In the genomic region with DNA sequence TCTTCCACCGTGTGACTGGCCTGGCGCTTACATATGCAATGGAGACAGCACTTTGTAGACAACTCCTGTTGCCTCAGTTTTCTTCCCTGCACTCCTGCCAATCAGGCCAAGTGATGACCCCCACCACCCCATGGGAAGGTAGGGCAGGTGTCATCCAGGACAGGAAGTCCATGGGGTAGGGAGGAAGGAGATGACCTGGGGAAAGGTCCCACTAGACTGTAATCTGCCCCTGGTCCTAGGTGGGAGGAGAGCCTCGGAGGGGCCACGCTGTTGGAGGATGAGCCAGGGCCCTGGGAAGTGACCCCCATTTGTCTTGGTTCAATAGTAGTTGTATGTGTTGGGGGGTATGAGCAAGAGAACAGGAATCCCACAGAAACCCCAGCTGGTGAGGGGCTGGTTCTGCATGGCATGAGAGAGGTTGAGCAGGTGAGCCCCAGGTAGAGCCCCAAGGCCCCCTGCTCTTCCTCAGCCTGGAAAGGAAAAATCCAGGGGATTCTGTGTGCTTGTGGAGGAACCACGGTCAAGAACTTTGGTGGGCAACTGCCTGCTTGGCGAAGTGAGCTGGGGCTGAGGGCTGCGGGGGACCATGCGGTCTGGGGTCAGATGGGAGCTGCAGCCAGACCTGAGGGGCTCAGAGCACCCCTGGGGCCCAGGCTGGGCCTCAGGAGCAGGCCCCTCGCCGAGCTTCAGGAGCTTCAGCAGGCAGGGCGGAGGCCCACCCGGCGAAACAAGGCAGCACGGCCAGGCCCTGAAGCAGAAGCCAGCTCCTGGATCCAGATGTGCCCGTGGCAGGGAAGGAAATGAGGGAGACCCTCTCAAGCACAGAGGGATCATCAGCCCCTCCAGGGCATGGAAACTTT, we compare ENCODE assay signal across 7 cellular contexts.
"Had no signal": no experiment of that assay in that cellular context is flagged by ENCODE, and none has a peak within 500 bp of the region (broad histone marks: within the 10 kb centered on the region; RNA-seq: fewer than 3 reads in every experiment).

No MANE protein-coding gene starts in this region.

- H3K36me3 Mint-ChIP-seq: activated CD8-positive, alpha-beta memory T cell treated with anti-CD3 and anti-CD28 coated beads, Interleukin-2, amount 10 ng/mL, durations not matched to agents 7 days and 5 days; naive thymus-derived CD4-positive, alpha-beta T cell had no signal

- H3K4me1 Mint-ChIP-seq: activated CD8-positive, alpha-beta memory T cell treated with anti-CD3 and anti-CD28 coated beads, Interleukin-2, amount 10 ng/mL, durations not matched to agents 7 days and 5 days; central memory CD8-positive, alpha-beta T cell had no signal

- H3K4me3 Mint-ChIP-seq: activated CD8-positive, alpha-beta memory T cell treated with anti-CD3 and anti-CD28 coated beads, Interleukin-2, amount 10 ng/mL, durations not matched to agents 7 days and 5 days; central memory CD8-positive, alpha-beta T cell; naive thymus-derived CD4-positive, alpha-beta T cell had no signal

- DNase-seq: activated CD8-positive, alpha-beta memory T cell treated with anti-CD3 and anti-CD28 coated beads, Interleukin-2, amount 10 ng/mL, durations not matched to agents 7 days and 5 days; activated T-cell treated with anti-CD3 and anti-CD28 coated beads, Interleukin-2, amount 50 U/mL, for 48 hours; dermis blood vessel endothelial cell; naive thymus-derived CD4-positive, alpha-beta T cell; stimulated activated CD4-positive, alpha-beta T cell treated with anti-CD3 and anti-CD28 coated beads, Interleukin-15, amount 100 ng/mL, for 24 hours; stimulated activated CD4-positive, alpha-beta T cell treated with anti-CD3 and anti-CD28 coated beads, Interleukin-4, amount 100 ng/mL, for 4 hours had no signal

- H3K9me3 Mint-ChIP-seq: central memory CD8-positive, alpha-beta T cell had no signal

- H3K27ac Mint-ChIP-seq: activated CD8-positive, alpha-beta memory T cell treated with anti-CD3 and anti-CD28 coated beads, Interleukin-2, amount 10 ng/mL, durations not matched to agents 7 days and 5 days had no signal
